ENCODE assay signal across 17 cellular contexts in genomic region chr7:18780266-18780665, GRCh38.
DNase-seq lines count a peak whose midpoint lies in the region; ATAC-seq, FAIRE-seq and TF ChIP-seq lines count a peak whose summit lies in the region.
"Had no signal": no experiment of that assay in that cellular context is flagged by ENCODE, and none has a peak within 500 bp of the region (broad histone marks: within the 10 kb centered on the region; RNA-seq: fewer than 3 reads in every experiment).

No MANE protein-coding gene starts in this region.

- no peak overlapping the region for H3K9ac ChIP-seq in HepG2 (ENCODE audit: insufficient read depth, low read depth, low read length)
- H3K9ac ChIP-seq: BLaER1 treated with 17β-estradiol and CSF1 and Interleukin-3, amounts not matched to agents 10 nM and 100 nM had no signal

- no peaks in the 10 kb centered on the region for H3K36me3 ChIP-seq in HepG2 (replicated peaks in 1 of 2; ENCODE audit: control insufficient read depth in 1 of 2, insufficient read depth in 2 of 2, low read length in 2 of 2)
- H3K36me3 ChIP-seq: BLaER1 treated with 17β-estradiol and CSF1 and Interleukin-3, amounts not matched to agents 10 nM and 100 nM had no signal

- intact Hi-C loops in HepG2 (cut with micrococcal nuclease; ENCODE audit: unreplicated experiment) = no loop called here

- H3K4me1 Mint-ChIP-seq in stimulated activated effector memory CD8-positive, alpha-beta T cell treated with anti-CD3 and anti-CD28 coated beads, Interleukin-12 subunit alpha, Interleukin-12 subunit beta, amount 100 ng/mL, for 72 hours = no peaks in the 10 kb centered on the region
- H3K4me1 Mint-ChIP-seq: B cell had no signal

- FAIRE-seq in HepG2 (lab: Jason Lieb, UNC) = no peak

- H3K9me3 Mint-ChIP-seq in stimulated activated effector memory CD8-positive, alpha-beta T cell treated with anti-CD3 and anti-CD28 coated beads, Interleukin-12 subunit alpha, Interleukin-12 subunit beta, amount 100 ng/mL, for 72 hours = peaks cover 3% of the 10 kb centered on the region
- H3K9me3 Mint-ChIP-seq: CD8-positive, alpha-beta T cell; HFFc6 had no signal

- BruUV-seq in HepG2 (replicated peaks; lab: Mats Ljungman, UMichigan) = no TSS peak

- TF ChIP-seq POLR2A in HepG2 (IDR thresholded peaks at IDR 0.05; ENCODE audit: insufficient read depth in 1 of 2, low read depth in 2 of 2, low read length in 2 of 2) = no peak

- in situ Hi-C loops in HepG2 (cut with HindIII; ENCODE audit: extremely low pct_ligation_motif_present, low pct_unique_long_range_greater_than_20kb) = no loop called here

- no peak for TF ChIP-seq RAD21 in HepG2 (CRISPR knock-in tag; IDR thresholded peaks at IDR 0.05)

- H3K79me2 ChIP-seq in HepG2 (ENCODE audit: insufficient read depth, low read length) = no peaks in the 10 kb centered on the region

- no peaks in the 10 kb centered on the region for H3K36me3 Mint-ChIP-seq in stimulated activated effector memory CD8-positive, alpha-beta T cell treated with anti-CD3 and anti-CD28 coated beads, Interleukin-12 subunit alpha, Interleukin-12 subunit beta, amount 100 ng/mL, for 72 hours
- H3K36me3 Mint-ChIP-seq: CD8-positive, alpha-beta T cell had no signal

- H3K27ac ChIP-seq in HepG2 (ENCODE audit: extremely low read length, insufficient read depth, low read length) = no peak overlapping the region
- H3K27ac ChIP-seq: BLaER1 treated with 17β-estradiol and CSF1 and Interleukin-3, amounts not matched to agents 10 nM and 100 nM had no signal

- H3K9me3 ChIP-seq in HepG2 (ENCODE audit: low read length) = peaks cover 42% of the 10 kb centered on the region
- H3K9me3 ChIP-seq: BLaER1 treated with 17β-estradiol and CSF1 and Interleukin-3, amounts not matched to agents 10 nM and 100 nM had no signal

- no peaks in the 10 kb centered on the region for H3K27me3 ChIP-seq in HepG2 (ENCODE audit: control insufficient read depth in 1 of 2, insufficient read depth in 2 of 2, low read length in 2 of 2)
- H3K27me3 ChIP-seq: BLaER1 treated with 17β-estradiol and CSF1 and Interleukin-3, amounts not matched to agents 10 nM and 100 nM had no signal

- H4K20me1 ChIP-seq in HepG2 (ENCODE audit: insufficient read depth, low read length) = no peaks in the 10 kb centered on the region
- H4K20me1 ChIP-seq: BLaER1 treated with 17β-estradiol and CSF1 and Interleukin-3, amounts not matched to agents 10 nM and 100 nM had no signal

- H3K4me1 ChIP-seq in HepG2 (ENCODE audit: insufficient read depth, low read length) = no peaks in the 10 kb centered on the region
- H3K4me1 ChIP-seq: BLaER1 treated with 17β-estradiol and CSF1 and Interleukin-3, amounts not matched to agents 10 nM and 100 nM had no signal

- TF ChIP-seq EP300 in HepG2 (IDR thresholded peaks at IDR 0.05; ENCODE audit: low read depth in 2 of 2, low read length in 2 of 2) = no peak
- TF ChIP-seq EP300 in HepG2 (CRISPR knock-in tag; IDR thresholded peaks at IDR 0.05; ENCODE audit: borderline replicate concordance) = no peak

- H2AFZ ChIP-seq in HepG2 (ENCODE audit: low read length) = no peak overlapping the region

- peak; percentile 31 for ATAC-seq in stimulated activated effector memory CD8-positive, alpha-beta T cell treated with anti-CD3 and anti-CD28 coated beads, Interleukin-12 subunit alpha, Interleukin-12 subunit beta, amount 100 ng/mL, for 72 hours
- ATAC-seq in HepG2 = no peak
- ATAC-seq: CD8-positive, alpha-beta T cell; HCT116 had no signal

- H3K4me3 Mint-ChIP-seq in stimulated activated effector memory CD8-positive, alpha-beta T cell treated with anti-CD3 and anti-CD28 coated beads, Interleukin-12 subunit alpha, Interleukin-12 subunit beta, amount 100 ng/mL, for 72 hours = no peak overlapping the region
- H3K4me3 Mint-ChIP-seq: B cell; CD8-positive, alpha-beta T cell; HFFc6 had no signal

- TF ChIP-seq CTCF in fibroblast of mammary gland (conservative IDR thresholded peaks at IDR 0.05; ENCODE audit: control insufficient read depth, insufficient read depth, low read depth, low read length) = no peak
- TF ChIP-seq CTCF in HepG2 (CRISPR knock-in tag; IDR thresholded peaks at IDR 0.05) = no peak

- no peak overlapping the region for H3K4me2 ChIP-seq in HepG2 (ENCODE audit: low read depth, low read length)
- H3K4me2 ChIP-seq: BLaER1 treated with 17β-estradiol and CSF1 and Interleukin-3, amounts not matched to agents 10 nM and 100 nM had no signal

- no peak overlapping the region for H3K27ac Mint-ChIP-seq in stimulated activated effector memory CD8-positive, alpha-beta T cell treated with anti-CD3 and anti-CD28 coated beads, Interleukin-12 subunit alpha, Interleukin-12 subunit beta, amount 100 ng/mL, for 72 hours
- H3K27ac Mint-ChIP-seq: B cell; CD8-positive, alpha-beta T cell; HFFc6 had no signal

- POLR2A ChIA-PET in HepG2 (lab: Yijun Ruan, JAX) = no interaction called here

- CTCF ChIA-PET in HepG2 (lab: Yijun Ruan, JAX; ENCODE audit: low intra/inter-chr PET ratio, low total read pairs) = no interaction called here

- DNase-seq in ELR (ENCODE audit: low read depth) (peak; percentile 25), NCI-H69 (lab: John Stamatoyannopoulos, UW) (peak; percentile 17), fibroblast of mammary gland (ENCODE audit: low read depth) (peak; percentile 61), HepG2 (ENCODE audit: low spot score) (no peak), COLO829 (ENCODE audit: low spot score) (no peak), cerebellar cortex (ENCODE audit: low spot score) (no peak)
- DNase-seq in stimulated activated effector memory CD8-positive, alpha-beta T cell treated with anti-CD3 and anti-CD28 coated beads, Interleukin-12 subunit alpha, Interleukin-12 subunit beta, amount 100 ng/mL, for 72 hours (ENCODE audit: low spot score in 2 of 2) = no peak
- DNase-seq: CD8-positive, alpha-beta T cell; COR-L47; DMS 273 treated with DMSO at 0.1 percent for 48 hours; GF-D8; GOT3; H7; HFFc6 had no signal

- H3K4me3 ChIP-seq in fibroblast of mammary gland (ENCODE audit: control insufficient read depth, low read depth, low read length) (no peak overlapping the region), HepG2 (replicated peaks in 1 of 3; ENCODE audit: insufficient read depth in 1 of 3, low read depth in 2 of 3, low read length in 3 of 3) (no peak overlapping the region)
- H3K4me3 ChIP-seq: BLaER1 treated with 17β-estradiol and CSF1 and Interleukin-3, amounts not matched to agents 10 nM and 100 nM had no signal

TF ChIP-seq in HepG2, 621 proteins besides CTCF, POLR2A, EP300 and RAD21:
- no peak for TF ChIP-seq MTA3 (CRISPR knock-in tag; IDR thresholded peaks at IDR 0.05)

Comparison
In these comparisons a context has a peak if more than half of its experiments do, and no peak if none do; other contexts are left out.
1. DNase-seq: peak in ELR (single experiment), NCI-H69 (single experiment) and fibroblast of mammary gland (single experiment); none in stimulated activated effector memory CD8-positive, alpha-beta T cell treated with anti-CD3 and anti-CD28 coated beads, Interleukin-12 subunit alpha, Interleukin-12 subunit beta, amount 100 ng/mL, for 72 hours (0 of 2), HepG2 (single experiment), COLO829 (single experiment) and cerebellar cortex (single experiment).